ENCODE assay signal across 19 cellular contexts in the genomic region with DNA sequence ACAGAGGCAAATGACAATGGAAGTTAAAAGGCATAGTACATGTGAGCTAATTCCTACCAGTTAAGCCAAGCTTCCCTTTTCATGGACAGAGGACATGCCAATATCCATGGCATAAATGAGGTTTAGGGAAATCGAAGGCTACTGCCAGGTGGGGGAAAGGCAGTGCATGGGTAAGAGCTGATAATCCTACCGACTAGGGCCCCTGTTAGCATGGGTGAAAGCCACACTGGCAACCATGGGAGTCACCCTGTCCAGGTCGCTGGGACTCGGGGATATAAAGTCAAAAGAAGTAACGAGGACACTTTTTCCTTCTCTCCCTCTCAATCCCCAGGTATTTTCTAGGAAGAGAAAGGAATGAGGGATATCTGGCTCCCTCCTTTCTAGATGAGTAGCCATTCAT.
DNase-seq lines count a peak whose midpoint lies in the region; ATAC-seq, FAIRE-seq and TF ChIP-seq lines count a peak whose summit lies in the region.
"Had no signal": no experiment of that assay in that cellular context is flagged by ENCODE, and none has a peak within 500 bp of the region (broad histone marks: within the 10 kb centered on the region; RNA-seq: fewer than 3 reads in every experiment).

No MANE protein-coding gene starts in this region.

- peaks cover 10% of the 10 kb centered on the region for H3K4me1 Mint-ChIP-seq in WTC11
- H3K4me1 Mint-ChIP-seq: B cell; CD4-positive, alpha-beta memory T cell; CD8-positive, alpha-beta memory T cell had no signal

- H3K9me3 ChIP-seq in HepG2 (ENCODE audit: low read length) (peaks cover 34% of the 10 kb centered on the region), right lobe of liver (peaks cover 0 to 3% (median 0%) of the 10 kb centered on the region in 4 donors)
- H3K9me3 ChIP-seq: A549 had no signal

- no peaks in the 10 kb centered on the region for H3K27me3 ChIP-seq in HepG2 (ENCODE audit: control insufficient read depth in 1 of 2, insufficient read depth in 2 of 2, low read length in 2 of 2)
- no peaks in the 10 kb centered on the region for H3K27me3 ChIP-seq in right lobe of liver
- H3K27me3 ChIP-seq: BLaER1 treated with 17β-estradiol and CSF1 and Interleukin-3, amounts not matched to agents 10 nM and 100 nM had no signal

- H4K20me1 ChIP-seq in HepG2 (ENCODE audit: insufficient read depth, low read length): no peaks in the 10 kb centered on the region
- H4K20me1 ChIP-seq: BLaER1 treated with 17β-estradiol and CSF1 and Interleukin-3, amounts not matched to agents 10 nM and 100 nM had no signal

- no peaks in the 10 kb centered on the region for H3K27me3 Mint-ChIP-seq in WTC11 (ENCODE audit: low read depth)
- H3K27me3 Mint-ChIP-seq: B cell; CD4-positive, alpha-beta memory T cell; CD8-positive, alpha-beta memory T cell had no signal

- POLR2A ChIA-PET in HepG2 (lab: Yijun Ruan, JAX) (no interaction called here), WTC11 (lab: Charles Lee) (no interaction called here)

- WGBS in HepG2 (ENCODE audit: low lambda C conversion rate): 6% methylated on average over 5 of the region's 5 CpGs
- WGBS in right lobe of liver (ENCODE audit: insufficient coverage, low coverage, low lambda C conversion rate, missing lambda C conversion rate): 50% methylated on average over 2 of the region's 5 CpGs

- TF ChIP-seq POLR2A in HepG2 (IDR thresholded peaks at IDR 0.05; ENCODE audit: insufficient read depth in 1 of 2, low read depth in 2 of 2, low read length in 2 of 2): no peak
- no peak for TF ChIP-seq POLR2A in right lobe of liver (IDR thresholded peaks at IDR 0.05)

- no peaks in the 10 kb centered on the region for H3K79me2 ChIP-seq in HepG2 (ENCODE audit: insufficient read depth, low read length)

- peaks cover 48% of the 10 kb centered on the region for H3K9me3 Mint-ChIP-seq in WTC11

- H3K36me3 Mint-ChIP-seq in WTC11: peaks cover 53% of the 10 kb centered on the region
- H3K36me3 Mint-ChIP-seq: CD4-positive, alpha-beta memory T cell; CD8-positive, alpha-beta memory T cell had no signal

- H3K9ac ChIP-seq in HepG2 (ENCODE audit: insufficient read depth, low read depth, low read length): no peak overlapping the region
- H3K9ac ChIP-seq: BLaER1 treated with 17β-estradiol and CSF1 and Interleukin-3, amounts not matched to agents 10 nM and 100 nM had no signal

- H3K4me3 Mint-ChIP-seq in WTC11: no peak overlapping the region
- H3K4me3 Mint-ChIP-seq: B cell; CD4-positive, alpha-beta memory T cell; CD8-positive, alpha-beta memory T cell had no signal

- BruUV-seq in HepG2 (replicated peaks; lab: Mats Ljungman, UMichigan): no TSS peak

- no peaks in the 10 kb centered on the region for H3K4me1 ChIP-seq in HepG2 (ENCODE audit: insufficient read depth, low read length)
- H3K4me1 ChIP-seq in right lobe of liver: no peaks in the 10 kb centered on the region
- H3K4me1 ChIP-seq: A549 had no signal

- ATAC-seq in HepG2 (no peak), right lobe of liver (no peak), WTC11 (peak; percentile 48; the same call in 1 of the 2 replicates), HG03139 (IDR thresholded peaks at IDR 0.05; ENCODE audit: unreplicated experiment) (no peak), HG03039 (IDR thresholded peaks at IDR 0.05; ENCODE audit: unreplicated experiment) (no peak)
- ATAC-seq: A549 had no signal

- TF ChIP-seq EP300 in HepG2 (IDR thresholded peaks at IDR 0.05; ENCODE audit: low read depth in 2 of 2, low read length in 2 of 2): no peak
- no peak for TF ChIP-seq EP300 in HepG2 (CRISPR knock-in tag; IDR thresholded peaks at IDR 0.05; ENCODE audit: borderline replicate concordance)

- CTCF ChIA-PET in HepG2 (lab: Yijun Ruan, JAX; ENCODE audit: low intra/inter-chr PET ratio, low total read pairs) (no interaction called here), WTC11 (lab: Charles Lee) (no interaction called here)

- TF ChIP-seq CTCF in HepG2 (CRISPR knock-in tag; IDR thresholded peaks at IDR 0.05) (no peak), right lobe of liver (IDR thresholded peaks at IDR 0.05) (no peak), WTC11 (IDR thresholded peaks at IDR 0.05) (no peak)

- H3K27ac ChIP-seq in HepG2 (ENCODE audit: extremely low read length, insufficient read depth, low read length) (no peak overlapping the region), right lobe of liver (no peak overlapping the region)
- H3K27ac ChIP-seq: 22Rv1; A549; BLaER1 treated with 17β-estradiol and CSF1 and Interleukin-3, amounts not matched to agents 10 nM and 100 nM; C4-2B had no signal

- TF ChIP-seq RAD21 in HepG2 (CRISPR knock-in tag; IDR thresholded peaks at IDR 0.05): no peak

- intact Hi-C loops in HepG2 (cut with micrococcal nuclease; ENCODE audit: unreplicated experiment): no loop called here
- intact Hi-C loops in right lobe of liver (cut with DNase I): no loop called here

- DNase-seq in HepG2 (ENCODE audit: low spot score): no peak
- DNase-seq in right lobe of liver: no peak
- DNase-seq in WTC11 (ENCODE audit: low spot score): no peak
- DNase-seq: AML-193; CD4-positive, alpha-beta memory T cell; CD8-positive, alpha-beta memory T cell; COR-L47; DMS79 treated with DMSO at 0.1 percent for 48 hours; GF-D8 had no signal

- no peaks in the 10 kb centered on the region for H3K36me3 ChIP-seq in HepG2 (replicated peaks in 1 of 2; ENCODE audit: control insufficient read depth in 1 of 2, insufficient read depth in 2 of 2, low read length in 2 of 2)
- no peaks in the 10 kb centered on the region for H3K36me3 ChIP-seq in right lobe of liver
- H3K36me3 ChIP-seq: BLaER1 treated with 17β-estradiol and CSF1 and Interleukin-3, amounts not matched to agents 10 nM and 100 nM had no signal

- in situ Hi-C loops in HepG2 (cut with HindIII; ENCODE audit: extremely low pct_ligation_motif_present, low pct_unique_long_range_greater_than_20kb): no loop called here

- no peak overlapping the region for H2AFZ ChIP-seq in HepG2 (ENCODE audit: low read length)

- no peak for FAIRE-seq in HepG2 (lab: Jason Lieb, UNC)
- FAIRE-seq: A549, G401.6, GM12891, GM19239 had no signal

- no peak overlapping the region for H3K27ac Mint-ChIP-seq in WTC11
- H3K27ac Mint-ChIP-seq: B cell; CD4-positive, alpha-beta memory T cell; CD8-positive, alpha-beta memory T cell had no signal

- no peak overlapping the region for H3K4me2 ChIP-seq in HepG2 (ENCODE audit: low read depth, low read length)
- H3K4me2 ChIP-seq: A549; BLaER1 treated with 17β-estradiol and CSF1 and Interleukin-3, amounts not matched to agents 10 nM and 100 nM had no signal

- no peak overlapping the region for H3K4me3 ChIP-seq in HepG2 (replicated peaks in 1 of 3; ENCODE audit: insufficient read depth in 1 of 3, low read depth in 2 of 3, low read length in 3 of 3)
- no peak overlapping the region for H3K4me3 ChIP-seq in right lobe of liver
- H3K4me3 ChIP-seq: A549; BLaER1 treated with 17β-estradiol and CSF1 and Interleukin-3, amounts not matched to agents 10 nM and 100 nM had no signal

TF ChIP-seq in HepG2, 621 proteins besides CTCF, POLR2A, EP300 and RAD21:
- TF ChIP-seq ZNF616 (CRISPR knock-in tag; IDR thresholded peaks at IDR 0.05; ENCODE audit: low read depth): peak; percentile 99
- no peak for TF ChIP-seq ZNF451 (CRISPR knock-in tag; IDR thresholded peaks at IDR 0.05)

TF ChIP-seq in WTC11, 78 proteins besides CTCF, POLR2A, EP300 and RAD21 (continues in another document):
- TF ChIP-seq NFATC4 (CRISPR knock-in tag; IDR thresholded peaks at IDR 0.05): no peak
- TF ChIP-seq, protein P1, sequence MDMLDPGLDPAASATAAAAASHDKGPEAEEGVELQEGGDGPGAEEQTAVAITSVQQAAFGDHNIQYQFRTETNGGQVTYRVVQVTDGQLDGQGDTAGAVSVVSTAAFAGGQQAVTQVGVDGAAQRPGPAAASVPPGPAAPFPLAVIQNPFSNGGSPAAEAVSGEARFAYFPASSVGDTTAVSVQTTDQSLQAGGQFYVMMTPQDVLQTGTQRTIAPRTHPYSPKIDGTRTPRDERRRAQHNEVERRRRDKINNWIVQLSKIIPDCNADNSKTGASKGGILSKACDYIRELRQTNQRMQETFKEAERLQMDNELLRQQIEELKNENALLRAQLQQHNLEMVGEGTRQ (CRISPR knock-in tag; IDR thresholded peaks at IDR 0.05): no peak
- no peak for TF ChIP-seq ZNF138 (CRISPR knock-in tag; conservative IDR thresholded peaks at IDR 0.05)
- TF ChIP-seq, protein P2, sequence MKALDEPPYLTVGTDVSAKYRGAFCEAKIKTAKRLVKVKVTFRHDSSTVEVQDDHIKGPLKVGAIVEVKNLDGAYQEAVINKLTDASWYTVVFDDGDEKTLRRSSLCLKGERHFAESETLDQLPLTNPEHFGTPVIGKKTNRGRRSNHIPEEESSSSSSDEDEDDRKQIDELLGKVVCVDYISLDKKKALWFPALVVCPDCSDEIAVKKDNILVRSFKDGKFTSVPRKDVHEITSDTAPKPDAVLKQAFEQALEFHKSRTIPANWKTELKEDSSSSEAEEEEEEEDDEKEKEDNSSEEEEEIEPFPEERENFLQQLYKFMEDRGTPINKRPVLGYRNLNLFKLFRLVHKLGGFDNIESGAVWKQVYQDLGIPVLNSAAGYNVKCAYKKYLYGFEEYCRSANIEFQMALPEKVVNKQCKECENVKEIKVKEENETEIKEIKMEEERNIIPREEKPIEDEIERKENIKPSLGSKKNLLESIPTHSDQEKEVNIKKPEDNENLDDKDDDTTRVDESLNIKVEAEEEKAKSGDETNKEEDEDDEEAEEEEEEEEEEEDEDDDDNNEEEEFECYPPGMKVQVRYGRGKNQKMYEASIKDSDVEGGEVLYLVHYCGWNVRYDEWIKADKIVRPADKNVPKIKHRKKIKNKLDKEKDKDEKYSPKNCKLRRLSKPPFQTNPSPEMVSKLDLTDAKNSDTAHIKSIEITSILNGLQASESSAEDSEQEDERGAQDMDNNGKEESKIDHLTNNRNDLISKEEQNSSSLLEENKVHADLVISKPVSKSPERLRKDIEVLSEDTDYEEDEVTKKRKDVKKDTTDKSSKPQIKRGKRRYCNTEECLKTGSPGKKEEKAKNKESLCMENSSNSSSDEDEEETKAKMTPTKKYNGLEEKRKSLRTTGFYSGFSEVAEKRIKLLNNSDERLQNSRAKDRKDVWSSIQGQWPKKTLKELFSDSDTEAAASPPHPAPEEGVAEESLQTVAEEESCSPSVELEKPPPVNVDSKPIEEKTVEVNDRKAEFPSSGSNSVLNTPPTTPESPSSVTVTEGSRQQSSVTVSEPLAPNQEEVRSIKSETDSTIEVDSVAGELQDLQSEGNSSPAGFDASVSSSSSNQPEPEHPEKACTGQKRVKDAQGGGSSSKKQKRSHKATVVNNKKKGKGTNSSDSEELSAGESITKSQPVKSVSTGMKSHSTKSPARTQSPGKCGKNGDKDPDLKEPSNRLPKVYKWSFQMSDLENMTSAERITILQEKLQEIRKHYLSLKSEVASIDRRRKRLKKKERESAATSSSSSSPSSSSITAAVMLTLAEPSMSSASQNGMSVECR (CRISPR knock-in tag; IDR thresholded peaks at IDR 0.05; ENCODE audit: borderline replicate concordance): no peak
- no peak for TF ChIP-seq CREM (CRISPR knock-in tag; IDR thresholded peaks at IDR 0.05)
